In genomic region chr2:72010647-72011355, GRCh38 we compare ENCODE assay signal across 1 cellular context.
TF ChIP-seq lines count a peak whose summit lies in the region.

No MANE protein-coding gene starts in this region.

TF ChIP-seq in HepG2, 621 proteins besides CTCF, POLR2A, EP300 and RAD21:
- TF ChIP-seq ZBTB38 (CRISPR knock-in tag; IDR thresholded peaks at IDR 0.05) (no peak), MYNN (CRISPR knock-in tag; IDR thresholded peaks at IDR 0.05; ENCODE audit: low read depth) (no peak), IKZF4 (CRISPR knock-in tag; IDR thresholded peaks at IDR 0.05; ENCODE audit: borderline replicate concordance, low read depth, not compliant biosample characterization) (no peak), CEBPB (IDR thresholded peaks at IDR 0.05; ENCODE audit: borderline replicate concordance, low read depth, low read length) (0 out of 2 replicates have a peak, but pooled peaks have one; percentile 57), PLRG1 (conservative IDR thresholded peaks at IDR 0.05) (0 out of 2 replicates have a peak, but pooled peaks have one; percentile 78), GLMP (CRISPR knock-in tag; IDR thresholded peaks at IDR 0.05; ENCODE audit: borderline replicate concordance) (no peak), SUZ12 (IDR thresholded peaks at IDR 0.05; ENCODE audit: low read depth, low read length) (no peak)
